In genomic region chr12:49910331-49911212, GRCh38 we compare ENCODE assay signal across 1 cellular context.
TF ChIP-seq lines count a peak whose summit lies in the region.

No MANE protein-coding gene starts in this region.

TF ChIP-seq in IMR-90, 13 proteins besides CTCF, POLR2A, EP300 and RAD21:
- TF ChIP-seq MXI1 (IDR thresholded peaks at IDR 0.05; ENCODE audit: borderline replicate concordance, low read depth, low read length) (no peak), NFE2L2 (IDR thresholded peaks at IDR 0.05; ENCODE audit: low read depth, low read length) (no peak)
